Comparison of ENCODE assay signal across 1 cellular context in the genomic region with DNA sequence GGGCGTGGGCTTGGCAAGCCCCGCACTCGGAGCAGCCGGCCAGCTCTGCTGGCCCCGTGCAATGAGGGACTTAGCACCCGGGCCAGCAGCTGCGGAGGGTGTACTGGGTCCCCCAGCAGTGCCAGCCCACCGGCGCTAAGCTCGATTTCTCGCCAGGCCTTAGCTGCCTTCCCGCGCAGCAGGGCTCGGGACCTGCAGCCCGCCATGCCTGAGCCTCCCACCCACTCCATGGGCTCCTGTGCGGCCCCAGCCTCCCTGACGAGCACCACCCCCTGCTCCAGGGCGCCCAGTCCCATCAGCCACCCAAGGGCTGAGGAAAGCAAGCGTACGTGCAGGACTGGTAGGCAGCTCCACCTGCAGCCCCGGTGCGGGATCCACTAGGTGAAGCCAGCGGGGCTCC.
A peak's percentile ranks its signal among the peaks of the same experiment; 100 is the strongest.
TF ChIP-seq lines count a peak whose summit lies in the region.

No MANE protein-coding gene starts in this region.

TF ChIP-seq in HepG2, 621 proteins besides CTCF, POLR2A, EP300 and RAD21:
- TF ChIP-seq RBFOX2 (IDR thresholded peaks at IDR 0.05; ENCODE audit: low read depth, low read length), result 0 out of 2 replicates have a peak, but pooled peaks have one; percentile 37
